30 cellular contexts compared by ENCODE assay signal in the genomic region with DNA sequence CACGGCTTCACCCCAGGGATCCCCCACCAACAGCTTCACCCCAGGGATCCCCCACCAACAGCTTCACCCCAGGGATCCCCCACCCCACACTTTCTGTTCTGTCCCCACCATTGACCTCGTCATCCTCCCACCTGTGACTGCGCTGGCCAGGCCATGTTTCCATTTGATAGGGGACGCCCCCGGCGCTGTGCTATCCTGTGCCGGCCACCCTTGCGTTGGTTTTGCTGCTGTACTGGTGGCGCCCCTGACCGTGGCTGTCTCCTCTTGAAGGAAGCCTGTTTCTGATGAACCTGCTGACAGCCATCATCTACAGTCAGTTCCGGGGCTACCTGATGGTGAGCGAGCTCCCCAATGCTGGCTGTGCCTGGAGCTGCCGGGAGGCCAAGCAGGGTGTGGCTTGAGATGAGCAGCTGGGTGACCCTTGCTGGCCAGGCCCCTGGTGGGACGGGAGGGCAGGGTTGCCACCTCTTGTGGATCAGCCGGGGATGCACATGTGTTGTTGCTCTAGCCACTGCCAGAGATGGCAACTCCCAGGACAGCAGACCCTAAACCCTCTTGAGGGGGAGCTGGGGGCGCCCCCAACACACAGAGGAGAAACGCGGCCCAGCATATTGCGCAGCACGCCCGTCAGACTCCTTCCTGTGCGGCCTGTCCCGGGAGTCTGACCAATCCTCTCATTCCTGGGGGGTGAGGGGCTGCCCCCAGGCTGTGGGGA. TPM values are rescaled to one million over a fixed set of nuclear protein-coding genes. Genes with fewer than 3 reads are reported as not detected.
"Had no signal": no experiment of that assay in that cellular context is flagged by ENCODE, and none has a peak within 500 bp of the region (broad histone marks: within the 10 kb centered on the region; RNA-seq: fewer than 3 reads in every experiment).

No MANE protein-coding gene starts in this region.

- H3K27ac ChIP-seq: adrenal gland, brain microvascular endothelial cell, colonic mucosa, epithelial cell of prostate, foreskin keratinocyte, gastrocnemius medialis had no signal

- H3K4me3 Mint-ChIP-seq: activated CD4-positive, alpha-beta memory T cell treated with anti-CD3 and anti-CD28 coated beads for 36 hours; activated CD4-positive, alpha-beta T cell treated with anti-CD3 and anti-CD28 coated beads for 36 hours; activated CD4-positive, alpha-beta T cell treated with anti-CD3 and anti-CD28 coated beads, Interleukin-2, amount 10 ng/mL, durations not matched to agents 24 days and 14 days; activated CD8-positive, alpha-beta memory T cell treated with anti-CD3 and anti-CD28 coated beads, Interleukin-2, amount 10 ng/mL, durations not matched to agents 7 days and 5 days; activated CD8-positive, alpha-beta T cell treated with anti-CD3 and anti-CD28 coated beads, Interleukin-2, amount 10 ng/mL, durations not matched to agents 7 days and 5 days; activated naive CD4-positive, alpha-beta T cell treated with anti-CD3 and anti-CD28 coated beads for 36 hours; activated naive CD4-positive, alpha-beta T cell treated with anti-CD3 and anti-CD28 coated beads, Interleukin-2, amount 50 U/mL, for 24 hours; activated naive CD8-positive, alpha-beta T cell treated with anti-CD3 and anti-CD28 coated beads for 36 hours; activated naive CD8-positive, alpha-beta T cell treated with anti-CD3 and anti-CD28 coated beads, Interleukin-2, amount 50 U/mL, for 24 hours; activated T-helper 1 cell treated with anti-CD3 and anti-CD28 coated beads, Interleukin-12 subunit alpha, Interleukin-12 subunit beta, Interleukin-2, Interleukin-4 antibody, amounts not matched to agents 30 ng/mL and 10 ng/mL and 1 ng/mL, durations not matched to agents 14 hours and 24 hours and 36 hours had no signal

- H3K36me3 Mint-ChIP-seq: activated CD4-positive, alpha-beta memory T cell treated with anti-CD3 and anti-CD28 coated beads for 36 hours; activated CD8-positive, alpha-beta memory T cell treated with anti-CD3 and anti-CD28 coated beads, Interleukin-2, amount 10 ng/mL, durations not matched to agents 7 days and 5 days; activated naive CD8-positive, alpha-beta T cell treated with anti-CD3 and anti-CD28 coated beads for 36 hours had no signal

- DNase-seq: activated CD4-positive, alpha-beta memory T cell treated with anti-CD3 and anti-CD28 coated beads for 36 hours; activated CD4-positive, alpha-beta T cell treated with anti-CD3 and anti-CD28 coated beads for 36 hours; activated CD4-positive, alpha-beta T cell treated with anti-CD3 and anti-CD28 coated beads, Interleukin-2, amount 10 ng/mL, durations not matched to agents 24 days and 14 days; activated CD4-positive, CD25-positive, alpha-beta regulatory T cell; activated CD4-positive, CD25-positive, alpha-beta regulatory T cell treated with anti-CD3 and anti-CD28 coated beads, Interleukin-2, amount 50 U/mL, for 72 hours; activated CD8-positive, alpha-beta memory T cell treated with anti-CD3 and anti-CD28 coated beads, Interleukin-2, amount 10 ng/mL, durations not matched to agents 7 days and 5 days; activated CD8-positive, alpha-beta memory T cell treated with anti-CD3 and anti-CD28 coated beads, Interleukin-2, amount 50 U/mL, for 4 hours; activated CD8-positive, alpha-beta T cell treated with anti-CD3 and anti-CD28 coated beads, Interleukin-2, amount 10 ng/mL, durations not matched to agents 7 days and 5 days; activated effector memory CD4-positive, alpha-beta T cell treated with anti-CD3 and anti-CD28 coated beads, Interleukin-2, amount 50 U/mL, for 16 hours; activated naive CD4-positive, alpha-beta T cell treated with anti-CD3 and anti-CD28 coated beads for 36 hours; activated naive CD8-positive, alpha-beta T cell treated with anti-CD3 and anti-CD28 coated beads for 36 hours; activated naive CD8-positive, alpha-beta T cell treated with anti-CD3 and anti-CD28 coated beads, Interleukin-2, amount 50 U/mL, for 24 hours; activated T-cell treated with anti-CD3 and anti-CD28 coated beads, Interleukin-2, amount 50 U/mL, for 1 hour; activated T-cell treated with anti-CD3 and anti-CD28 coated beads, Interleukin-2, amount 50 U/mL, for 48 hours; adrenal gland; brain microvascular endothelial cell; cerebellar nuclear complex; colonic mucosa; effector CD8-positive, alpha-beta T cell; foreskin keratinocyte; gastrocnemius medialis; T-helper 2 cell had no signal

- H3K4me1 Mint-ChIP-seq: activated naive CD4-positive, alpha-beta T cell treated with anti-CD3 and anti-CD28 coated beads, Interleukin-2, amount 50 U/mL, for 24 hours; activated naive CD8-positive, alpha-beta T cell treated with anti-CD3 and anti-CD28 coated beads for 36 hours had no signal

- H3K27ac Mint-ChIP-seq: activated CD4-positive, alpha-beta memory T cell treated with anti-CD3 and anti-CD28 coated beads for 36 hours; activated CD4-positive, alpha-beta T cell treated with anti-CD3 and anti-CD28 coated beads for 36 hours; activated CD4-positive, alpha-beta T cell treated with anti-CD3 and anti-CD28 coated beads, Interleukin-2, amount 10 ng/mL, durations not matched to agents 24 days and 14 days; activated CD8-positive, alpha-beta memory T cell treated with anti-CD3 and anti-CD28 coated beads, Interleukin-2, amount 10 ng/mL, durations not matched to agents 7 days and 5 days; activated CD8-positive, alpha-beta T cell treated with anti-CD3 and anti-CD28 coated beads, Interleukin-2, amount 10 ng/mL, durations not matched to agents 7 days and 5 days; activated naive CD4-positive, alpha-beta T cell treated with anti-CD3 and anti-CD28 coated beads for 36 hours; activated naive CD4-positive, alpha-beta T cell treated with anti-CD3 and anti-CD28 coated beads, Interleukin-2, amount 50 U/mL, for 24 hours; activated naive CD8-positive, alpha-beta T cell treated with anti-CD3 and anti-CD28 coated beads for 36 hours; activated naive CD8-positive, alpha-beta T cell treated with anti-CD3 and anti-CD28 coated beads, Interleukin-2, amount 50 U/mL, for 24 hours; activated T-helper 1 cell treated with anti-CD3 and anti-CD28 coated beads, Interleukin-12 subunit alpha, Interleukin-12 subunit beta, Interleukin-2, Interleukin-4 antibody, amounts not matched to agents 30 ng/mL and 10 ng/mL and 1 ng/mL, durations not matched to agents 14 hours and 24 hours and 36 hours; activated T-helper 2 cell treated with anti-CD3 and anti-CD28 coated beads, Interferon-gamma antibody, Interleukin-2, Interleukin-4, amounts not matched to agents 10 μg/mL and 5 μg/mL and 100 μg/mL, durations not matched to agents 14 hours and 24 hours and 36 hours had no signal

- H3K36me3 ChIP-seq: brain microvascular endothelial cell, colonic mucosa had no signal

- H3K27me3 ChIP-seq: adrenal gland, brain microvascular endothelial cell, colonic mucosa, foreskin keratinocyte, gastrocnemius medialis had no signal

- H3K4me3 ChIP-seq: adrenal gland, colonic mucosa, gastrocnemius medialis had no signal

- ATAC-seq: activated CD4-positive, alpha-beta T cell treated with anti-CD3 and anti-CD28 coated beads for 36 hours; activated CD8-positive, alpha-beta memory T cell treated with anti-CD3 and anti-CD28 coated beads, Interleukin-2, amount 10 ng/mL, durations not matched to agents 7 days and 5 days; activated CD8-positive, alpha-beta T cell treated with anti-CD3 and anti-CD28 coated beads, Interleukin-2, amount 10 ng/mL, durations not matched to agents 7 days and 5 days; activated naive CD8-positive, alpha-beta T cell treated with anti-CD3 and anti-CD28 coated beads, Interleukin-2, amount 50 U/mL, for 24 hours; foreskin keratinocyte; gastrocnemius medialis had no signal

- H3K9me3 ChIP-seq: adrenal gland, colonic mucosa, gastrocnemius medialis had no signal

- H3K9me3 Mint-ChIP-seq: activated CD4-positive, alpha-beta memory T cell treated with anti-CD3 and anti-CD28 coated beads for 36 hours; activated CD4-positive, alpha-beta T cell treated with anti-CD3 and anti-CD28 coated beads, Interleukin-2, amount 10 ng/mL, durations not matched to agents 24 days and 14 days; activated naive CD4-positive, alpha-beta T cell treated with anti-CD3 and anti-CD28 coated beads for 36 hours; activated naive CD4-positive, alpha-beta T cell treated with anti-CD3 and anti-CD28 coated beads, Interleukin-2, amount 50 U/mL, for 24 hours; activated naive CD8-positive, alpha-beta T cell treated with anti-CD3 and anti-CD28 coated beads for 36 hours; activated naive CD8-positive, alpha-beta T cell treated with anti-CD3 and anti-CD28 coated beads, Interleukin-2, amount 50 U/mL, for 24 hours; activated T-helper 1 cell treated with anti-CD3 and anti-CD28 coated beads, Interleukin-12 subunit alpha, Interleukin-12 subunit beta, Interleukin-2, Interleukin-4 antibody, amounts not matched to agents 30 ng/mL and 10 ng/mL and 1 ng/mL, durations not matched to agents 14 hours and 24 hours and 36 hours; activated T-helper 2 cell treated with anti-CD3 and anti-CD28 coated beads, Interferon-gamma antibody, Interleukin-2, Interleukin-4, amounts not matched to agents 10 μg/mL and 5 μg/mL and 100 μg/mL, durations not matched to agents 14 hours and 24 hours and 36 hours had no signal

- H3K27me3 Mint-ChIP-seq: activated CD4-positive, alpha-beta memory T cell treated with anti-CD3 and anti-CD28 coated beads for 36 hours; activated CD4-positive, alpha-beta T cell treated with anti-CD3 and anti-CD28 coated beads for 36 hours; activated CD4-positive, alpha-beta T cell treated with anti-CD3 and anti-CD28 coated beads, Interleukin-2, amount 10 ng/mL, durations not matched to agents 24 days and 14 days; activated CD8-positive, alpha-beta memory T cell treated with anti-CD3 and anti-CD28 coated beads, Interleukin-2, amount 10 ng/mL, durations not matched to agents 7 days and 5 days; activated naive CD4-positive, alpha-beta T cell treated with anti-CD3 and anti-CD28 coated beads, Interleukin-2, amount 50 U/mL, for 24 hours; activated naive CD8-positive, alpha-beta T cell treated with anti-CD3 and anti-CD28 coated beads for 36 hours; activated naive CD8-positive, alpha-beta T cell treated with anti-CD3 and anti-CD28 coated beads, Interleukin-2, amount 50 U/mL, for 24 hours had no signal

- H3K4me1 ChIP-seq: adrenal gland, colonic mucosa, foreskin keratinocyte, gastrocnemius medialis had no signal

RNA-seq across cellular contexts. Expression of a gene that starts 58.2 kb away (rescaled TPM):
- total RNA-seq: activated CD4-positive, alpha-beta memory T cell treated with anti-CD3 and anti-CD28 coated beads for 36 hours; activated CD4-positive, alpha-beta T cell treated with anti-CD3 and anti-CD28 coated beads for 36 hours; activated CD4-positive, alpha-beta T cell treated with anti-CD3 and anti-CD28 coated beads, Interleukin-2, amount 10 ng/mL, durations not matched to agents 24 days and 14 days; activated CD8-positive, alpha-beta memory T cell treated with anti-CD3 and anti-CD28 coated beads for 36 hours; activated CD8-positive, alpha-beta memory T cell treated with anti-CD3 and anti-CD28 coated beads, Interleukin-2, amount 10 ng/mL, durations not matched to agents 7 days and 5 days; activated CD8-positive, alpha-beta T cell treated with anti-CD3 and anti-CD28 coated beads, Interleukin-2, amount 10 ng/mL, durations not matched to agents 7 days and 5 days; activated naive CD4-positive, alpha-beta T cell treated with anti-CD3 and anti-CD28 coated beads for 36 hours; activated naive CD8-positive, alpha-beta T cell treated with anti-CD3 and anti-CD28 coated beads for 36 hours; activated T-helper 1 cell treated with anti-CD3 and anti-CD28 coated beads, Interleukin-12 subunit alpha, Interleukin-12 subunit beta, Interleukin-2, Interleukin-4 antibody, amounts not matched to agents 30 ng/mL and 10 ng/mL and 1 ng/mL, durations not matched to agents 14 hours and 24 hours and 36 hours; activated T-helper 2 cell treated with anti-CD3 and anti-CD28 coated beads, Interferon-gamma antibody, Interleukin-2, Interleukin-4, amounts not matched to agents 10 μg/mL and 5 μg/mL and 100 μg/mL, durations not matched to agents 14 hours and 24 hours and 36 hours; endothelial cell of umbilical vein; glomerular endothelial cell; T-helper 1 cell treated with Interleukin-12 subunit alpha and Interleukin-12 subunit beta and Interleukin-4 antibody, amounts not matched to agents 30 ng/mL and 1 ng/mL, for 36 hours had no signal
- polyA plus RNA-seq: endothelial cell of umbilical vein had no signal
